Comparison of ENCODE assay signal across 10 cellular contexts in genomic region chr10:110151467-110151866, GRCh38. TPM values are rescaled to one million over a fixed set of nuclear protein-coding genes. Genes with fewer than 3 reads are reported as not detected.
DNase-seq lines count a peak whose midpoint lies in the region; ATAC-seq and TF ChIP-seq lines count a peak whose summit lies in the region.
"Had no signal": no experiment of that assay in that cellular context is flagged by ENCODE, and none has a peak within 500 bp of the region (broad histone marks: within the 10 kb centered on the region; RNA-seq: fewer than 3 reads in every experiment).

No MANE protein-coding gene starts in this region.

- no peak for TF ChIP-seq CTCF in mucosa of descending colon (IDR thresholded peaks at IDR 0.05)
- no peak for TF ChIP-seq CTCF in type B pancreatic cell (conservative IDR thresholded peaks at IDR 0.05)

- H3K4me1 ChIP-seq in mucosa of descending colon (ENCODE audit: low read depth) = peaks cover 11% of the 10 kb centered on the region

- no peak overlapping the region for H3K4me3 ChIP-seq in mucosa of descending colon

- H3K4me1 Mint-ChIP-seq in type B pancreatic cell (ENCODE audit: unreplicated experiment) = peaks cover 14% of the 10 kb centered on the region

- H3K27me3 Mint-ChIP-seq in type B pancreatic cell = peaks cover 7% of the 10 kb centered on the region

- no peak overlapping the region for H3K27ac Mint-ChIP-seq in type B pancreatic cell
- H3K27ac Mint-ChIP-seq: stimulated activated effector memory CD8-positive, alpha-beta T cell treated with anti-CD3 and anti-CD28 coated beads, Interleukin-12 subunit alpha, Interleukin-12 subunit beta, amount 100 ng/mL, for 72 hours had no signal

- intact Hi-C loops in mucosa of descending colon (cut with DNase I, micrococcal nuclease) = no loop called here

- H3K9me3 Mint-ChIP-seq in type B pancreatic cell = no peaks in the 10 kb centered on the region
- H3K9me3 Mint-ChIP-seq: stimulated activated effector memory CD8-positive, alpha-beta T cell treated with anti-CD3 and anti-CD28 coated beads, Interleukin-12 subunit alpha, Interleukin-12 subunit beta, amount 100 ng/mL, for 72 hours had no signal

- no peak overlapping the region for H3K4me3 Mint-ChIP-seq in type B pancreatic cell
- H3K4me3 Mint-ChIP-seq: stimulated activated effector memory CD8-positive, alpha-beta T cell treated with anti-CD3 and anti-CD28 coated beads, Interleukin-12 subunit alpha, Interleukin-12 subunit beta, amount 100 ng/mL, for 72 hours had no signal

- ATAC-seq in mucosa of descending colon (peak; percentile 99), GM18502 (IDR thresholded peaks at IDR 0.05; ENCODE audit: poor library complexity, unreplicated experiment) (no peak), HG03039 (IDR thresholded peaks at IDR 0.05; ENCODE audit: unreplicated experiment) (no peak)
- ATAC-seq: stimulated activated effector memory CD8-positive, alpha-beta T cell treated with anti-CD3 and anti-CD28 coated beads, Interleukin-12 subunit alpha, Interleukin-12 subunit beta, amount 100 ng/mL, for 72 hours had no signal

- no peaks in the 10 kb centered on the region for H3K36me3 ChIP-seq in mucosa of descending colon (ENCODE audit: low read depth)

- DNase-seq in D341Med (ENCODE audit: low spot score) (peak; percentile 40), NCI-H1092 treated with DMSO at 0.1 percent for 48 hours (lab: John Stamatoyannopoulos, UW) (peak; percentile 63), astrocyte of the hippocampus (ENCODE audit: low read depth, low spot score) (peak; percentile 20), mucosa of descending colon (peak; percentile 92 to 95 (median 93)), type B pancreatic cell (ENCODE audit: extremely low spot score, unreplicated experiment) (no peak)
- DNase-seq in NK-92 treated with Interleukin-12 subunit alpha and Interleukin-12 subunit beta, amount 100 ng/mL, for 24 hours (lab: John Stamatoyannopoulos, UW) = no peak
- DNase-seq: activated CD4-positive, alpha-beta T cell treated with anti-CD3 and anti-CD28 coated beads, Interleukin-2, amount 50 U/mL, for 48 hours had no signal

- H3K9me3 ChIP-seq in mucosa of descending colon = no peaks in the 10 kb centered on the region

- no peaks in the 10 kb centered on the region for H3K36me3 Mint-ChIP-seq in type B pancreatic cell

RNA-seq across cellular contexts. Expression of gene MXI1, which starts 55.9 kb away (rescaled TPM):
- 100 to 1,000 TPM; 112 to 144 (median 139) TPM for total RNA-seq in mucosa of descending colon
- total RNA-seq in type B pancreatic cell (ENCODE audit: low replicate concordance) = 17.8 and 34.7 TPM in 2 replicates

Comparison
In these comparisons a context has a peak if more than half of its experiments do, and no peak if none do; other contexts are left out.
1. DNase-seq: peak in D341Med (single experiment), NCI-H1092 treated with DMSO at 0.1 percent for 48 hours (single experiment), astrocyte of the hippocampus (single experiment) and mucosa of descending colon (3 of 3); none in type B pancreatic cell (single experiment) and NK-92 treated with Interleukin-12 subunit alpha and Interleukin-12 subunit beta, amount 100 ng/mL, for 24 hours (single experiment).